8 cellular contexts compared by ENCODE assay signal in the genomic region with DNA sequence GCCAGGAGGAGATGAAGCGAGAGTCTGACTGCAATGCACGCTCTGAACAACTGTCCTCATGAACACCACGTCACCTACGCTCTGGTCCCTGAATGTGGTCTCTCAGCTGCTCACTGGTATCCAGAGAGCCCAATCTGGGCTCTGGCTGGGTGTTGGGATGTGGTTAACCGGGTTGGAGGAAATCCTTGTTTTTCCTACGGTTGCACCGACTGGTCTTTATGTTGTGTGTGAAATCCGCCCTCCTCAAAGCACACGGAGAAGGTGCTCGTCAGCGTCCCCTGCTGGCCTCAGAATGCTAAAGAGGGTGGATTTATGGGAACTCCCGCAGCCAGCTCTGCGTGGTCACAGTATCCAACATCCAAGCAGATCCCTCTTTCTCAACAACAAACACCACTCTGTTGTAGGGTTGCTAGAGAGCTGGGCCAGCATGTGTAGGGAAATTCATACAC. TPM values are rescaled to one million over a fixed set of nuclear protein-coding genes. Genes with fewer than 3 reads are reported as not detected.
DNase-seq lines count a peak whose midpoint lies in the region; ATAC-seq, FAIRE-seq and TF ChIP-seq lines count a peak whose summit lies in the region.

No MANE protein-coding gene starts in this region.

- no peak overlapping the region for H3K4ac ChIP-seq in H1 (replicated peaks; ENCODE audit: insufficient read length, low read depth, low read length)

- no peak overlapping the region for H2BK120ac ChIP-seq in H1 (replicated peaks; ENCODE audit: low read depth, low read length)

- H3K4me2 ChIP-seq in H1 (ENCODE audit: insufficient read depth in 1 of 2, low read depth in 2 of 2, low read length in 2 of 2): no peak overlapping the region

- no peak overlapping the region for H3K14ac ChIP-seq in H1 (ENCODE audit: insufficient read length)

- TF ChIP-seq RAD21 in H1 (IDR thresholded peaks at IDR 0.05 in 1 of 2, conservative IDR thresholded peaks at IDR 0.05 in 1 of 2; ENCODE audit: low read depth in 2 of 2, low read length in 2 of 2): peak; percentile 76 to 83

- H4K5ac ChIP-seq in H1 (ENCODE audit: insufficient read length, low read depth, low read length): no peak overlapping the region

- H2BK15ac ChIP-seq in H1 (ENCODE audit: low read length): no peak overlapping the region

- no peak overlapping the region for H4K8ac ChIP-seq in H1 (ENCODE audit: extremely low read depth, insufficient read depth, low read length)

- CTCF ChIA-PET in H1 (lab: Charles Lee; ENCODE audit: partially characterized antibody): interaction anchor here (0.7 to 3.2 kb wide), 41 partner anchors 10 to 546 kb away, joined by 3 to 29 read pairs (median 5); a partner anchor contains a TSS

- peak overlapping the region; percentile 54 for H2AFZ ChIP-seq in H1 (ENCODE audit: low read length)

- H3K27ac ChIP-seq in H1 (ENCODE audit: low read depth, low read length) (no peak overlapping the region), spleen (no peak overlapping the region)

- H4K20me1 ChIP-seq in H1 (replicated peaks in 1 of 2; ENCODE audit: control insufficient read depth in 1 of 2, insufficient read depth in 2 of 2, low read length in 2 of 2): no peaks in the 10 kb centered on the region

- ATAC-seq in HG03196 (IDR thresholded peaks at IDR 0.05; ENCODE audit: unreplicated experiment) (no peak), HG02763 (IDR thresholded peaks at IDR 0.05; ENCODE audit: unreplicated experiment) (no peak)

- no peaks in the 10 kb centered on the region for H3K36me3 ChIP-seq in H1 (ENCODE audit: control insufficient read depth in 2 of 4, insufficient read depth in 4 of 4, low read length in 3 of 4)
- H3K36me3 ChIP-seq in spleen: no peaks in the 10 kb centered on the region

- no peak overlapping the region for H2BK12ac ChIP-seq in H1 (ENCODE audit: low read depth, low read length)

- TF ChIP-seq CTCF in H1 (IDR thresholded peaks at IDR 0.05; ENCODE audit: control extremely low read depth in 1 of 3, insufficient read depth in 1 of 3, low read depth in 1 of 3, low read length in 3 of 3): peak; percentile 87 to 95 (median 94)
- TF ChIP-seq CTCF in spleen (IDR thresholded peaks at IDR 0.05 in 8 of 11, conservative IDR thresholded peaks at IDR 0.05 in 3 of 11): peak in 10 of 11 experiments; percentile 7 to 58 (median 44)

- no peak overlapping the region for H3K56ac ChIP-seq in H1 (replicated peaks; ENCODE audit: insufficient read length, low read depth, low read length)

- no peaks in the 10 kb centered on the region for H3K79me1 ChIP-seq in H1 (ENCODE audit: low read depth, low read length)

- no peaks in the 10 kb centered on the region for H3K79me2 ChIP-seq in H1 (ENCODE audit: control insufficient read depth in 1 of 2, insufficient read depth in 2 of 2, low read length in 2 of 2)

- H2BK20ac ChIP-seq in H1 (ENCODE audit: low read length): no peak overlapping the region

- H3K18ac ChIP-seq in H1 (ENCODE audit: extremely low read depth, low read length): no peak overlapping the region

- H3K4me3 ChIP-seq in H1 (ENCODE audit: extremely low read depth in 1 of 4, insufficient read depth in 2 of 4, low read depth in 3 of 4, low read length in 4 of 4) (no peak overlapping the region), spleen (no peak overlapping the region)

- H3K9me3 ChIP-seq in H1 (ENCODE audit: insufficient read depth in 2 of 2, low read depth in 1 of 2, low read length in 1 of 2): no peaks in the 10 kb centered on the region
- no peaks in the 10 kb centered on the region for H3K9me3 ChIP-seq in spleen

- POLR2A ChIA-PET in H1 (lab: Charles Lee; ENCODE audit: partially characterized antibody): no interaction called here

- no peak for FAIRE-seq in HTR-8/SVneo (lab: Jason Lieb, UNC)
- peak; percentile 93 for FAIRE-seq in H1 (lab: Jason Lieb, UNC)

- H3K23me2 ChIP-seq in H1 (ENCODE audit: low read depth, low read length): no peaks in the 10 kb centered on the region; the same call in 1 of the 2 replicates

- H3K4me1 ChIP-seq in H1 (replicated peaks in 1 of 4; ENCODE audit: control insufficient read depth in 3 of 4, insufficient read depth in 4 of 4, low read length in 3 of 4): no peaks in the 10 kb centered on the region
- H3K4me1 ChIP-seq in spleen: peaks cover 0 to 13% (median 7%) of the 10 kb centered on the region in 6 donors

- intact Hi-C loops in spleen (cut with DNase I; ENCODE audit: low total_unique reads): loop anchor here (10.0 kb wide), 1 partner anchor 177 kb away; no protein-coding TSS in a partner anchor

- H3K23ac ChIP-seq in H1 (ENCODE audit: insufficient read length): no peak overlapping the region

- no peak overlapping the region for H2BK5ac ChIP-seq in H1 (ENCODE audit: low read depth, low read length)

- TF ChIP-seq POLR2A in H1 (IDR thresholded peaks at IDR 0.05; ENCODE audit: control extremely low read depth in 1 of 2, low read depth in 2 of 2, low read length in 2 of 2): no peak
- no peak for TF ChIP-seq POLR2A in spleen (IDR thresholded peaks at IDR 0.05)

- H2AK5ac ChIP-seq in H1 (ENCODE audit: low read depth, low read length): no peak overlapping the region

- H3K9ac ChIP-seq in H1 (replicated peaks in 1 of 4; ENCODE audit: extremely low read depth in 1 of 4, low read depth in 3 of 4, low read length in 3 of 4): no peak overlapping the region

- H3K27me3 ChIP-seq in H1 (replicated peaks in 1 of 4; ENCODE audit: control insufficient read depth in 3 of 4, extremely low read depth in 1 of 4, insufficient read depth in 3 of 4, low read length in 3 of 4) (peaks cover 0 to 3% (median 0%) of the 10 kb centered on the region in 4 experiments; a peak in 2 of 7 replicates), spleen (replicated peaks in 1 of 7) (peaks cover 0 to 43% (median 0%) of the 10 kb centered on the region in 7 donors)

- H4K91ac ChIP-seq in H1 (replicated peaks; ENCODE audit: insufficient read length, low read length): no peak overlapping the region

- WGBS in H1 (ENCODE audit: extremely low coverage in 1 of 2, insufficient coverage in 1 of 2, insufficient read length in 1 of 2, insufficient replicate concordance in 2 of 2, low coverage in 1 of 2, low lambda C conversion rate in 2 of 2, missing lambda C conversion rate in 1 of 2), 2 experiments: 42% methylated on average over 13 of the region's 13 CpGs; no CpG with 5 or more reads in 1 of the 2 experiments
- WGBS in spleen, 5 donors: 66 to 71% (median 67%) methylated on average over 13 of the region's 13 CpGs

- peak; percentile 64 for DNase-seq in COLO668 (lab: John Stamatoyannopoulos, UW; ENCODE audit: unreplicated experiment)
- DNase-seq in HTR-8/SVneo (ENCODE audit: insufficient read length, low spot score): peak; percentile 26
- peak; percentile 34 for DNase-seq in T-helper 9 cell
- DNase-seq in H1 (ENCODE audit: low read depth in 1 of 2, low spot score in 2 of 2): peak; percentile 33 to 83
- DNase-seq in spleen: no peak
- no peak for DNase-seq in NCI-H187 (lab: John Stamatoyannopoulos, UW)

- TF ChIP-seq EP300 in H1 (IDR thresholded peaks at IDR 0.05; ENCODE audit: borderline replicate concordance in 1 of 2, low read depth in 2 of 2, low read length in 2 of 2): no peak

TF ChIP-seq in H1, 55 proteins besides CTCF, POLR2A, EP300 and RAD21:
- TF ChIP-seq CBX5 (IDR thresholded peaks at IDR 0.05; ENCODE audit: low read depth, low read length): no peak
- TF ChIP-seq HDAC2 (IDR thresholded peaks at IDR 0.05; ENCODE audit: borderline replicate concordance in 1 of 2, low read depth in 2 of 2, low read length in 2 of 2): no peak
- TF ChIP-seq, protein P1, sequence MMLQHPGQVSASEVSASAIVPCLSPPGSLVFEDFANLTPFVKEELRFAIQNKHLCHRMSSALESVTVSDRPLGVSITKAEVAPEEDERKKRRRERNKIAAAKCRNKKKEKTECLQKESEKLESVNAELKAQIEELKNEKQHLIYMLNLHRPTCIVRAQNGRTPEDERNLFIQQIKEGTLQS (IDR thresholded peaks at IDR 0.05; ENCODE audit: insufficient read depth, low read depth, low read length): no peak
- no peak for TF ChIP-seq TAF1 (IDR thresholded peaks at IDR 0.05; ENCODE audit: low read depth, low read length)

RNA-seq across cellular contexts. Expression of a gene that starts 51.8 kb away (rescaled TPM):
- total RNA-seq in H1 (2021; fragmentation: NEBNext Ultra II Directional; extraction: Animal tissue kit (Norgen Biotek cat#: 25700)): 2.2 and 2.4 TPM in 2 replicates
- polyA plus RNA-seq in H1 (2011; rRNA removed): 1.2 and 2.1 TPM in 2 replicates
- 1.8 TPM for polyA plus RNA-seq in H1 (2011; cell fraction: cytosol; rRNA removed)
- polyA plus RNA-seq in H1 (2011; cell fraction: nucleus; rRNA removed): 0.80 TPM
- 1.2 to 2.1 TPM (median 1.4 TPM) in 4 replicates for polyA plus RNA-seq in H1 (2012, experiment 1 of 2)
- polyA plus RNA-seq in H1 (2012, experiment 2 of 2): 2.2 TPM
- polyA plus RNA-seq in H1 (2013, experiment 1 of 2): 2.8 TPM
- 2.7 TPM for polyA plus RNA-seq in H1 (2013, experiment 2 of 2)
- polyA minus RNA-seq in H1 (2011; rRNA and poly(A)+ RNA removed): 1.4 and 1.6 TPM in 2 replicates
- polyA minus RNA-seq in H1 (2011; cell fraction: cytosol; rRNA and poly(A)+ RNA removed): 0.73 TPM
- polyA minus RNA-seq in H1 (2011; cell fraction: nucleus; rRNA and poly(A)+ RNA removed): 0.80 TPM
- 10 to 100 TPM; 17.5 to 54.8 (median 38.6) TPM for total RNA-seq in spleen
- polyA plus RNA-seq in spleen: 10 to 100 TPM in 2 of 3 donors, 1 to 10 TPM in 1; 9.8 to 16.2 (median 12.4) TPM

Comparison
In these comparisons a context has a peak if more than half of its experiments do, and no peak if none do; other contexts are left out.
1. DNase-seq: peak in COLO668 (single experiment), HTR-8/SVneo (single experiment), T-helper 9 cell (single experiment) and H1 (2 of 2); none in spleen (single experiment) and NCI-H187 (0 of 2).